8 cellular contexts compared by ENCODE assay signal in genomic region chr9:100136799-100137198, GRCh38. TPM values are rescaled to one million over a fixed set of nuclear protein-coding genes. Genes with fewer than 3 reads are reported as not detected.
DNase-seq lines count a peak whose midpoint lies in the region; ATAC-seq, FAIRE-seq and TF ChIP-seq lines count a peak whose summit lies in the region.
"Not testable (repeated sequence)": the region's sequence is repeated elsewhere in the genome, so short reads cannot be mapped to it uniquely, and the experiment has no call there.

No MANE protein-coding gene starts in this region.

- WGBS in H1 (ENCODE audit: extremely low coverage in 1 of 2, insufficient coverage in 1 of 2, insufficient read length in 1 of 2, insufficient replicate concordance in 2 of 2, low coverage in 1 of 2, low lambda C conversion rate in 2 of 2, missing lambda C conversion rate in 1 of 2), 2 experiments, result 88% methylated on average over 5 of the region's 5 CpGs; no CpG with 5 or more reads in 1 of the 2 experiments
- WGBS in mesendoderm (ENCODE audit: extremely low coverage, insufficient coverage, low lambda C conversion rate), result no CpG with 5 or more reads among the region's 5 CpGs

- POLR2A ChIA-PET in HCT116 (lab: Charles Lee), result not testable (repeated sequence)
- POLR2A ChIA-PET in H1 (lab: Charles Lee; ENCODE audit: partially characterized antibody), result interaction anchor here (1.3 kb wide), 1 partner anchor 79 kb away, joined by 3 read pairs; no protein-coding TSS in a partner anchor

- not testable (repeated sequence) for BruUV-seq in HCT116 (replicated peaks; lab: Mats Ljungman, UMichigan)

- DNase-seq in DMS53 (lab: John Stamatoyannopoulos, UW) (peak; percentile 21), WERI-Rb-1 (peak; percentile 39), mesendoderm (peak; percentile 53)
- not testable (repeated sequence) for DNase-seq in HCT116 (ENCODE audit: low read depth, low spot score); H1 (ENCODE audit: low read depth in 1 of 2, low spot score in 2 of 2); foreskin keratinocyte

- not testable (repeated sequence) for H3K4me3 ChIP-seq in HCT116 (replicated peaks in 1 of 2; ENCODE audit: low read depth in 1 of 2, low read length in 2 of 2); Loucy (ENCODE audit: low read length, poor library complexity, severe bottlenecking); WERI-Rb-1 (ENCODE audit: low read depth, low read length); H1 (ENCODE audit: extremely low read depth in 1 of 4, insufficient read depth in 2 of 4, low read depth in 3 of 4, low read length in 4 of 4); mesendoderm (ENCODE audit: low read length)

- TF ChIP-seq POLR2A in HCT116 (IDR thresholded peaks at IDR 0.05; ENCODE audit: borderline replicate concordance, extremely low read depth, insufficient read depth, insufficient read length); H1 (IDR thresholded peaks at IDR 0.05; ENCODE audit: control extremely low read depth in 1 of 2, low read depth in 2 of 2, low read length in 2 of 2): not testable (repeated sequence)

- not testable (repeated sequence) for H3K4me2 ChIP-seq in HCT116 (ENCODE audit: low read length); Loucy (ENCODE audit: low read depth, low read length, poor library complexity, severe bottlenecking); H1 (ENCODE audit: insufficient read depth in 1 of 2, low read depth in 2 of 2, low read length in 2 of 2); mesendoderm (ENCODE audit: low read length)

- FAIRE-seq in H1 (lab: Jason Lieb, UNC), result not testable (repeated sequence)

- H2BK15ac ChIP-seq in H1 (ENCODE audit: low read length); mesendoderm (replicated peaks; ENCODE audit: low read depth): not testable (repeated sequence)

- RAD21 ChIA-PET in HCT116 (lab: Charles Lee; ENCODE audit: low non-redundant PET in 1 of 2, low total read pairs in 2 of 2, uncharacterized antibody in 2 of 2, unreplicated experiment in 2 of 2), result not testable (repeated sequence)

- not testable (repeated sequence) for H3K23me2 ChIP-seq in H1 (ENCODE audit: low read depth, low read length)

- H3K18ac ChIP-seq in H1 (ENCODE audit: extremely low read depth, low read length); mesendoderm (ENCODE audit: low read length): not testable (repeated sequence)

- intact Hi-C loops in HCT116 (cut with micrococcal nuclease), result not testable (repeated sequence)

- not testable (repeated sequence) for H4K8ac ChIP-seq in H1 (ENCODE audit: extremely low read depth, insufficient read depth, low read length); mesendoderm (ENCODE audit: low read depth, low read length)

- H3K9ac ChIP-seq in HCT116 (ENCODE audit: low read length); Loucy (ENCODE audit: low read depth, low read length, poor library complexity, severe bottlenecking); H1 (replicated peaks in 1 of 4; ENCODE audit: extremely low read depth in 1 of 4, low read depth in 3 of 4, low read length in 3 of 4); mesendoderm (ENCODE audit: low read length): not testable (repeated sequence)

- TF ChIP-seq RAD21 in HCT116 (IDR thresholded peaks at IDR 0.05; ENCODE audit: low read depth) (peak; percentile 23; the same call in 1 of the 2 replicates), H1 (IDR thresholded peaks at IDR 0.05 in 1 of 2, conservative IDR thresholded peaks at IDR 0.05 in 1 of 2; ENCODE audit: low read depth in 2 of 2, low read length in 2 of 2) (peak; percentile 46 to 59)

- H2BK5ac ChIP-seq in H1 (ENCODE audit: low read depth, low read length); mesendoderm (ENCODE audit: low read length): not testable (repeated sequence)

- not testable (repeated sequence) for H3K9me2 ChIP-seq in HCT116 (ENCODE audit: insufficient read depth); Loucy (replicated peaks; ENCODE audit: low read depth, low read length)

- not testable (repeated sequence) for TF ChIP-seq EP300 in H1 (IDR thresholded peaks at IDR 0.05; ENCODE audit: borderline replicate concordance in 1 of 2, low read depth in 2 of 2, low read length in 2 of 2)

- not testable (repeated sequence) for ATAC-seq in HCT116, foreskin keratinocyte

- H3K79me1 ChIP-seq in H1 (ENCODE audit: low read depth, low read length); mesendoderm (ENCODE audit: low read length): not testable (repeated sequence)

- not testable (repeated sequence) for H2BK120ac ChIP-seq in H1 (replicated peaks; ENCODE audit: low read depth, low read length); mesendoderm (ENCODE audit: low read depth, low read length)

- H3K4ac ChIP-seq in H1 (replicated peaks; ENCODE audit: insufficient read length, low read depth, low read length); mesendoderm (ENCODE audit: low read depth, low read length): not testable (repeated sequence)

- not testable (repeated sequence) for H3K4me1 ChIP-seq in HCT116 (ENCODE audit: control insufficient read depth in 1 of 2, insufficient read depth in 2 of 2, low read length in 2 of 2); Loucy (ENCODE audit: insufficient read depth, low read length, poor library complexity, severe bottlenecking); H1 (replicated peaks in 1 of 4; ENCODE audit: control insufficient read depth in 3 of 4, insufficient read depth in 4 of 4, low read length in 3 of 4); foreskin keratinocyte; mesendoderm (ENCODE audit: control insufficient read depth, low read depth, low read length)

- TF ChIP-seq CTCF in 22Rv1 (IDR thresholded peaks at IDR 0.05) (0 out of 2 replicates have a peak, but pooled peaks have one; percentile 17), HCT116 (IDR thresholded peaks at IDR 0.05 in 2 of 3, conservative IDR thresholded peaks at IDR 0.05 in 1 of 3; ENCODE audit: borderline replicate concordance in 1 of 3, insufficient read depth in 1 of 3, low read depth in 2 of 3, low read length in 2 of 3) (peak in 2 of 3 experiments; percentile 17 to 24; a peak in 2 of 6 replicates), Loucy (conservative IDR thresholded peaks at IDR 0.05; ENCODE audit: low read length) (peak; percentile 32), WERI-Rb-1 (IDR thresholded peaks at IDR 0.05; ENCODE audit: low read depth, low read length) (peak; percentile 53), H1 (IDR thresholded peaks at IDR 0.05; ENCODE audit: control extremely low read depth in 1 of 3, insufficient read depth in 1 of 3, low read depth in 1 of 3, low read length in 3 of 3) (peak; percentile 39 to 54 (median 43)), foreskin keratinocyte (conservative IDR thresholded peaks at IDR 0.05) (peak; percentile 26)

- H3K14ac ChIP-seq in H1 (ENCODE audit: insufficient read length), result not testable (repeated sequence)

- not testable (repeated sequence) for H2AK5ac ChIP-seq in H1 (ENCODE audit: low read depth, low read length); mesendoderm (ENCODE audit: low read length)

- not testable (repeated sequence) for H2BK20ac ChIP-seq in H1 (ENCODE audit: low read length)

- not testable (repeated sequence) for H3K23ac ChIP-seq in H1 (ENCODE audit: insufficient read length); mesendoderm (ENCODE audit: low read length)

- H3K56ac ChIP-seq in H1 (replicated peaks; ENCODE audit: insufficient read length, low read depth, low read length); mesendoderm (ENCODE audit: low read length): not testable (repeated sequence)

- not testable (repeated sequence) for H4K5ac ChIP-seq in H1 (ENCODE audit: insufficient read length, low read depth, low read length); mesendoderm (ENCODE audit: low read length)

- H4K20me1 ChIP-seq in HCT116 (ENCODE audit: insufficient read depth); Loucy (ENCODE audit: insufficient read depth, low read length, poor library complexity, severe bottlenecking); H1 (replicated peaks in 1 of 2; ENCODE audit: control insufficient read depth in 1 of 2, insufficient read depth in 2 of 2, low read length in 2 of 2): not testable (repeated sequence)

- not testable (repeated sequence) for H3F3A ChIP-seq in Loucy (ENCODE audit: low read depth)

- H3K27me3 ChIP-seq in HCT116 (ENCODE audit: insufficient read depth, low read length); Loucy (ENCODE audit: insufficient read depth, low read length, poor library complexity, severe bottlenecking); WERI-Rb-1 (ENCODE audit: insufficient read depth, low read depth, severe bottlenecking); H1 (replicated peaks in 1 of 4; ENCODE audit: control insufficient read depth in 3 of 4, extremely low read depth in 1 of 4, insufficient read depth in 3 of 4, low read length in 3 of 4); foreskin keratinocyte; mesendoderm (ENCODE audit: insufficient read depth, low read length, poor library complexity): not testable (repeated sequence)

- not testable (repeated sequence) for H4K91ac ChIP-seq in H1 (replicated peaks; ENCODE audit: insufficient read length, low read length)

- not testable (repeated sequence) for H3K36me3 ChIP-seq in HCT116 (ENCODE audit: control insufficient read depth in 1 of 2, insufficient read depth in 2 of 2, low read length in 2 of 2); Loucy (ENCODE audit: insufficient read depth, low read length); WERI-Rb-1; mesendoderm (ENCODE audit: control insufficient read depth, insufficient read depth, low read length)
- H3K36me3 ChIP-seq in H1 (ENCODE audit: control insufficient read depth in 2 of 4, insufficient read depth in 4 of 4, low read length in 3 of 4), result peaks cover 0 to 46% (median 7%) of the 10 kb centered on the region in 4 experiments; a peak in 5 of 8 replicates

- not testable (repeated sequence) for H3K27ac ChIP-seq in 22Rv1; HCT116 (ENCODE audit: low read depth, low read length); WERI-Rb-1; H1 (ENCODE audit: low read depth, low read length); foreskin keratinocyte; mesendoderm (ENCODE audit: low read depth, low read length)

- H3K9me3 ChIP-seq in HCT116 (ENCODE audit: control insufficient read depth in 1 of 2, insufficient read depth in 1 of 2, low read depth in 1 of 2, low read length in 2 of 2); Loucy (ENCODE audit: insufficient read depth, low read depth, low read length); WERI-Rb-1 (ENCODE audit: severe bottlenecking); H1 (ENCODE audit: insufficient read depth in 2 of 2, low read depth in 1 of 2, low read length in 1 of 2): not testable (repeated sequence)

- H2AFZ ChIP-seq in HCT116 (ENCODE audit: low read depth, low read length, poor library complexity, severe bottlenecking); Loucy (ENCODE audit: low read length); H1 (ENCODE audit: low read length): not testable (repeated sequence)

- H3K79me2 ChIP-seq in HCT116 (ENCODE audit: insufficient read depth, low read length); Loucy (ENCODE audit: insufficient read depth, low read length); H1 (ENCODE audit: control insufficient read depth in 1 of 2, insufficient read depth in 2 of 2, low read length in 2 of 2); mesendoderm (ENCODE audit: control insufficient read depth, insufficient read depth, low read length): not testable (repeated sequence)

- CTCF ChIA-PET in HCT116 (lab: Charles Lee), result not testable (repeated sequence)
- CTCF ChIA-PET in H1 (lab: Charles Lee; ENCODE audit: partially characterized antibody), result interaction anchor here (0.8 to 1.7 kb wide), 6 partner anchors 9 to 187 kb away, joined by 3 to 6 read pairs (median 4); no protein-coding TSS in a partner anchor

- H2BK12ac ChIP-seq in H1 (ENCODE audit: low read depth, low read length), result not testable (repeated sequence)

RNA-seq across cellular contexts. Expression of gene INVS, which starts 37.8 kb away (rescaled TPM):
- total RNA-seq in HCT116 (2021; ENCODE audit: unreplicated experiment), result 21.1 TPM
- polyA plus RNA-seq in HCT116 (2012), result 8.2 and 10.0 TPM in 2 replicates
- total RNA-seq in H1 (2021; fragmentation: NEBNext Ultra II Directional; extraction: Animal tissue kit (Norgen Biotek cat#: 25700)), result 6.7 and 6.9 TPM in 2 replicates
- polyA plus RNA-seq in H1 (2011; rRNA removed), result 2.8 and 4.1 TPM in 2 replicates
- polyA plus RNA-seq in H1 (2011; cell fraction: cytosol; rRNA removed), result 5.1 TPM
- 8.5 TPM for polyA plus RNA-seq in H1 (2011; cell fraction: nucleus; rRNA removed)
- 4.9 to 6.2 TPM (median 5.4 TPM) in 4 replicates for polyA plus RNA-seq in H1 (2012, experiment 1 of 2)
- polyA plus RNA-seq in H1 (2012, experiment 2 of 2), result 0.37 TPM
- 4.4 TPM for polyA plus RNA-seq in H1 (2013, experiment 1 of 2)
- 3.5 TPM for polyA plus RNA-seq in H1 (2013, experiment 2 of 2)
- 15.2 and 22.2 TPM in 2 replicates for polyA minus RNA-seq in H1 (2011; rRNA and poly(A)+ RNA removed)
- 5.7 TPM for polyA minus RNA-seq in H1 (2011; cell fraction: cytosol; rRNA and poly(A)+ RNA removed)
- 31.8 TPM for polyA minus RNA-seq in H1 (2011; cell fraction: nucleus; rRNA and poly(A)+ RNA removed)
- total RNA-seq in foreskin keratinocyte, result 20.4 and 21.2 TPM in 2 replicates
- 4.6 and 6.1 TPM in 2 replicates for polyA plus RNA-seq in foreskin keratinocyte
- polyA plus RNA-seq in mesendoderm (2013, experiment 1 of 2), result 2.6 TPM
- polyA plus RNA-seq in mesendoderm (2013, experiment 2 of 2), result 2.6 TPM

RNA-seq across cellular contexts. Expression of gene ERP44, which starts 38.0 kb away (rescaled TPM):
- total RNA-seq in HCT116 (2021; ENCODE audit: unreplicated experiment) (9.4 TPM), foreskin keratinocyte (19.8 and 23.6 TPM in 2 replicates)
- polyA plus RNA-seq in HCT116 (2012), result 8.8 and 9.7 TPM in 2 replicates
- total RNA-seq in H1 (2021; fragmentation: NEBNext Ultra II Directional; extraction: Animal tissue kit (Norgen Biotek cat#: 25700)), result 14.1 and 15.6 TPM in 2 replicates
- polyA plus RNA-seq in H1 (2011; rRNA removed) (3.7 and 5.7 TPM in 2 replicates), foreskin keratinocyte (16.4 and 17.8 TPM in 2 replicates)
- 5.9 TPM for polyA plus RNA-seq in H1 (2011; cell fraction: cytosol; rRNA removed)
- 4.2 TPM for polyA plus RNA-seq in H1 (2011; cell fraction: nucleus; rRNA removed)
- polyA plus RNA-seq in H1 (2012, experiment 1 of 2), result 10.7 to 17.0 TPM (median 12.8 TPM) in 4 replicates
- 2.9 TPM for polyA plus RNA-seq in H1 (2012, experiment 2 of 2)
- 30.3 TPM for polyA plus RNA-seq in H1 (2013, experiment 1 of 2)
- 32.3 TPM for polyA plus RNA-seq in H1 (2013, experiment 2 of 2)
- 3.1 and 4.4 TPM in 2 replicates for polyA minus RNA-seq in H1 (2011; rRNA and poly(A)+ RNA removed)
- polyA minus RNA-seq in H1 (2011; cell fraction: cytosol; rRNA and poly(A)+ RNA removed), result 6.9 TPM
- 9.2 TPM for polyA minus RNA-seq in H1 (2011; cell fraction: nucleus; rRNA and poly(A)+ RNA removed)
- 16.0 TPM for polyA plus RNA-seq in mesendoderm (2013, experiment 1 of 2)
- 15.7 TPM for polyA plus RNA-seq in mesendoderm (2013, experiment 2 of 2)
